ENCODE assay signal across 15 cellular contexts in the genomic region with DNA sequence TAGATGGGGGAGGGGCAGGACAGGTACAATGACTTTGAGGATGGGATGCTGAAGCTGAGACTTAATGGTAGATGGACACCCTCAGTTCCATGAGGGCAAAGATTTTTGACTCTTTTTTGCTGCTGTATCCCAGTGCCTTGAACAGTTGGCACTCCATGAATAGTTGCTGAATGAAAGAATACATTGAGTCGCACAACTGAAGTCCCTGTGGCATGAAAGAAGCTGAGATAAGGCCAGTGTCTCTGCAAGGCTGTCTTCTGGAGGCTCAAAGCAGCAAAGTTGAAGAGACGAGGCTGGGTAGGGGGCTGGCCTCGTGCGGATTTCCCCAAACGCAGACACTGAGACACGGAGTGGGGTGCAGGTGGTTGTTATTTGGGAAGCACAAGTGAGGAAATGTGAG.
A peak's percentile ranks its signal among the peaks of the same experiment; 100 is the strongest.
DNase-seq lines count a peak whose midpoint lies in the region; ATAC-seq and TF ChIP-seq lines count a peak whose summit lies in the region.
"Had no signal": no experiment of that assay in that cellular context is flagged by ENCODE, and none has a peak within 500 bp of the region (broad histone marks: within the 10 kb centered on the region; RNA-seq: fewer than 3 reads in every experiment).

No MANE protein-coding gene starts in this region.

- peaks cover 3% of the 10 kb centered on the region for H3K9me3 Mint-ChIP-seq in neural progenitor cell
- no peaks in the 10 kb centered on the region for H3K9me3 Mint-ChIP-seq in type B pancreatic cell
- H3K9me3 Mint-ChIP-seq: CD14-positive monocyte had no signal

- H3K9ac ChIP-seq in neural progenitor cell: no peak overlapping the region

- TF ChIP-seq CTCF in neural progenitor cell (IDR thresholded peaks at IDR 0.05): no peak
- TF ChIP-seq CTCF in type B pancreatic cell (conservative IDR thresholded peaks at IDR 0.05): no peak

- DNase-seq in inferior parietal cortex (ENCODE audit: extremely low spot score) (peak; percentile 48), neural progenitor cell (ENCODE audit: low spot score) (no peak), type B pancreatic cell (ENCODE audit: extremely low spot score, unreplicated experiment) (peak; percentile 6), mesenteric fat pad (ENCODE audit: low spot score) (no peak), left lobe of liver (ENCODE audit: low spot score) (no peak)
- DNase-seq: NCI-H1417 treated with DMSO at 0.1 percent for 48 hours, NCI-H187 treated with DMSO at 0.1 percent for 48 hours, PC-3, SHP77 treated with DMSO at 0.1 percent for 48 hours had no signal

- H3K4me3 Mint-ChIP-seq in neural progenitor cell (no peak overlapping the region), type B pancreatic cell (peak overlapping the region; percentile 72)

- peaks cover 16% of the 10 kb centered on the region for H3K27me3 Mint-ChIP-seq in neural progenitor cell (ENCODE audit: insufficient read depth, low read depth)
- peaks cover 38% of the 10 kb centered on the region for H3K27me3 Mint-ChIP-seq in type B pancreatic cell

- no peaks in the 10 kb centered on the region for H3K36me3 Mint-ChIP-seq in neural progenitor cell
- H3K36me3 Mint-ChIP-seq in type B pancreatic cell: no peaks in the 10 kb centered on the region
- H3K36me3 Mint-ChIP-seq: CD14-positive monocyte, IgD-negative memory B cell had no signal

- no peak overlapping the region for H2AFZ ChIP-seq in neural progenitor cell (replicated peaks)

- H3K4me1 ChIP-seq in neural progenitor cell: peaks cover 13% of the 10 kb centered on the region
- H3K4me1 ChIP-seq: A549, HAP-1 had no signal

- H4K20me1 ChIP-seq in neural progenitor cell (ENCODE audit: low read depth): no peaks in the 10 kb centered on the region

- no peaks in the 10 kb centered on the region for H3K36me3 ChIP-seq in neural progenitor cell
- H3K36me3 ChIP-seq: HAP-1 had no signal

- peak overlapping the region; percentile 45 for H3K4me2 ChIP-seq in neural progenitor cell
- H3K4me2 ChIP-seq: A549 had no signal

- H3K79me2 ChIP-seq in neural progenitor cell (ENCODE audit: low read depth): no peaks in the 10 kb centered on the region

- H3K27me3 ChIP-seq in neural progenitor cell: peaks cover 22% of the 10 kb centered on the region

- no peaks in the 10 kb centered on the region for H3K9me3 ChIP-seq in neural progenitor cell (ENCODE audit: low read depth)
- H3K9me3 ChIP-seq: A549, HAP-1 had no signal

- peaks cover 9% of the 10 kb centered on the region for H3F3A ChIP-seq in neural progenitor cell (ENCODE audit: low read depth)

- H3K27ac Mint-ChIP-seq in neural progenitor cell: no peak overlapping the region
- no peak overlapping the region for H3K27ac Mint-ChIP-seq in type B pancreatic cell
- H3K27ac Mint-ChIP-seq: CD14-positive monocyte, IgD-negative memory B cell had no signal

- no peak for ATAC-seq in GM19328 (IDR thresholded peaks at IDR 0.05; ENCODE audit: unreplicated experiment)
- ATAC-seq in left lobe of liver: no peak
- ATAC-seq: PC-3 had no signal

- H3K27ac ChIP-seq in angular gyrus (ENCODE audit: low read depth, low read length) (peak overlapping the region; percentile 94), neural progenitor cell (no peak overlapping the region)
- H3K27ac ChIP-seq: A549 had no signal

- H3K4me1 Mint-ChIP-seq in neural progenitor cell (peaks cover 12% of the 10 kb centered on the region), type B pancreatic cell (ENCODE audit: unreplicated experiment) (peaks cover 10% of the 10 kb centered on the region)

- no peak overlapping the region for H3K4me3 ChIP-seq in neural progenitor cell
- H3K4me3 ChIP-seq: A549, HAP-1 had no signal

Comparison
In these comparisons a context has a peak if more than half of its experiments do, and no peak if none do; other contexts are left out.
1. DNase-seq: peak in inferior parietal cortex (single experiment) and type B pancreatic cell (single experiment); none in neural progenitor cell (single experiment), mesenteric fat pad (single experiment) and left lobe of liver (single experiment).